27 cellular contexts compared by ENCODE assay signal in the genomic region with DNA sequence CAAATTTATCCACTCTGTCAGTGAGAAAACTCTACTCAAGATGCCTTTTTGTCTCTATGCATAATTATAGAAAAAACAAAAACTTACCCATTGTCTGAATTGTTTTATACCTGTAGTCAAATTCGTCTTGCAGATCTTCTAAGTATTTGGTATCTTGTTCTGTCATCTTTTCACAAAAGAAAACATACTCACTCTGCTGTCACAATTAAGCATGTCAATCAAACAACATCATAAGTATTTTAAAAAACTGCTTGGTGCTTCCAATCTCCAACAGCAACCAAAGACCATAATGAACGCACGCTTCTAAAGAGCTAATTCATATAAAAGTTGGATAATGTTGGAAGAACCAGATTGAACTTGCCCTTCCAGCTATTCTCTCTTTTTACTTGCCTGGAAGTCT. TPM values are rescaled to one million over a fixed set of nuclear protein-coding genes. Genes with fewer than 3 reads are reported as not detected.
DNase-seq lines count a peak whose midpoint lies in the region; ATAC-seq and TF ChIP-seq lines count a peak whose summit lies in the region.
"Had no signal": no experiment of that assay in that cellular context is flagged by ENCODE, and none has a peak within 500 bp of the region (broad histone marks: within the 10 kb centered on the region; RNA-seq: fewer than 3 reads in every experiment).

No MANE protein-coding gene starts in this region.

- no peaks in the 10 kb centered on the region for H3K36me3 ChIP-seq in KOPT-K1 (ENCODE audit: insufficient read depth, low read length)
- H3K36me3 ChIP-seq: breast epithelium, ovary, Peyer's patch, right atrium auricular region, transverse colon had no signal

- H3K4me3 Mint-ChIP-seq in activated T-cell treated with anti-CD3 and anti-CD28 coated beads, Interleukin-2, amount 50 U/mL, for 72 hours, result peak overlapping the region in 1 of 2 donors; percentile 43
- no peak overlapping the region for H3K4me3 Mint-ChIP-seq in activated T-cell treated with anti-CD3 and anti-CD28 coated beads, Interleukin-2, amount 50 U/mL, for 4 hours
- peak overlapping the region; percentile 76 for H3K4me3 Mint-ChIP-seq in activated T-helper 2 cell treated with anti-CD3 and anti-CD28 coated beads, Interferon-gamma antibody, Interleukin-2, Interleukin-4, amounts not matched to agents 10 μg/mL and 5 μg/mL and 100 μg/mL, durations not matched to agents 14 hours and 24 hours and 36 hours (ENCODE audit: low read depth)
- no peak overlapping the region for H3K4me3 Mint-ChIP-seq in natural killer cell
- H3K4me3 Mint-ChIP-seq in glutamatergic neuron (ENCODE audit: unreplicated experiment), result no peak overlapping the region
- H3K4me3 Mint-ChIP-seq: B cell, naive B cell had no signal

- intact Hi-C loops in activated T-helper 2 cell treated with anti-CD3 and anti-CD28 coated beads, Interferon-gamma antibody, Interleukin-2, Interleukin-4, amounts not matched to agents 10 μg/mL and 5 μg/mL and 100 μg/mL, durations not matched to agents 14 hours and 24 hours and 36 hours (cut with micrococcal nuclease), result loop anchor here (5.0 kb wide), 1 partner anchor 608 kb away; the partner anchor contains the start of gene NABP1
- intact Hi-C loops in natural killer cell (cut with micrococcal nuclease), result no loop called here

- no peaks in the 10 kb centered on the region for H3K9me3 ChIP-seq in KOPT-K1 (ENCODE audit: insufficient read depth, low read length, poor library complexity, severe bottlenecking)
- H3K9me3 ChIP-seq: breast epithelium, Caco-2, ovary, Peyer's patch, right atrium auricular region, transverse colon had no signal

- ATAC-seq in activated T-cell treated with anti-CD3 and anti-CD28 coated beads, Interleukin-2, amount 50 U/mL, for 72 hours (replicated peaks in 1 of 2), result no peak
- ATAC-seq in activated T-cell treated with anti-CD3 and anti-CD28 coated beads, Interleukin-2, amount 50 U/mL, for 4 hours, result no peak
- no peak for ATAC-seq in natural killer cell
- ATAC-seq: activated CD4-positive, CD25-positive, alpha-beta regulatory T cell treated with anti-CD3 and anti-CD28 coated beads, Interleukin-2, amount 50 U/mL, for 24 hours; left ventricle myocardium superior had no signal

- H3K36me3 Mint-ChIP-seq in activated T-cell treated with anti-CD3 and anti-CD28 coated beads, Interleukin-2, amount 50 U/mL, for 72 hours (ENCODE audit: insufficient read depth in 2 of 2), result peaks cover 5 to 16% of the 10 kb centered on the region in 2 donors
- H3K36me3 Mint-ChIP-seq in activated T-cell treated with anti-CD3 and anti-CD28 coated beads, Interleukin-2, amount 50 U/mL, for 4 hours (ENCODE audit: insufficient read depth), result peaks cover 42% of the 10 kb centered on the region
- peaks cover 78% of the 10 kb centered on the region for H3K36me3 Mint-ChIP-seq in activated T-helper 2 cell treated with anti-CD3 and anti-CD28 coated beads, Interferon-gamma antibody, Interleukin-2, Interleukin-4, amounts not matched to agents 10 μg/mL and 5 μg/mL and 100 μg/mL, durations not matched to agents 14 hours and 24 hours and 36 hours (ENCODE audit: low read depth)
- H3K36me3 Mint-ChIP-seq in natural killer cell (peaks cover 33% of the 10 kb centered on the region), glutamatergic neuron (ENCODE audit: unreplicated experiment) (no peaks in the 10 kb centered on the region)

- peaks cover 66% of the 10 kb centered on the region for H3K4me1 Mint-ChIP-seq in activated T-cell treated with anti-CD3 and anti-CD28 coated beads, Interleukin-2, amount 50 U/mL, for 72 hours (ENCODE audit: low read depth)
- peaks cover 59% of the 10 kb centered on the region for H3K4me1 Mint-ChIP-seq in activated T-cell treated with anti-CD3 and anti-CD28 coated beads, Interleukin-2, amount 50 U/mL, for 4 hours (ENCODE audit: low read depth)
- H3K4me1 Mint-ChIP-seq in activated T-helper 2 cell treated with anti-CD3 and anti-CD28 coated beads, Interferon-gamma antibody, Interleukin-2, Interleukin-4, amounts not matched to agents 10 μg/mL and 5 μg/mL and 100 μg/mL, durations not matched to agents 14 hours and 24 hours and 36 hours (ENCODE audit: low read depth), result peaks cover 64% of the 10 kb centered on the region
- H3K4me1 Mint-ChIP-seq in natural killer cell, result peaks cover 58 to 61% of the 10 kb centered on the region in 2 donors
- no peaks in the 10 kb centered on the region for H3K4me1 Mint-ChIP-seq in glutamatergic neuron (ENCODE audit: low read depth, unreplicated experiment)
- H3K4me1 Mint-ChIP-seq: naive B cell had no signal

- peak overlapping the region; percentile 45 for H3K27ac ChIP-seq in KOPT-K1 (ENCODE audit: low read depth, low read length, poor library complexity, severe bottlenecking)
- H3K27ac ChIP-seq: breast epithelium, ovary, Peyer's patch, right atrium auricular region, transverse colon had no signal

- peak overlapping the region; percentile 82 for H3K27ac Mint-ChIP-seq in activated T-cell treated with anti-CD3 and anti-CD28 coated beads, Interleukin-2, amount 50 U/mL, for 72 hours
- H3K27ac Mint-ChIP-seq in activated T-helper 2 cell treated with anti-CD3 and anti-CD28 coated beads, Interferon-gamma antibody, Interleukin-2, Interleukin-4, amounts not matched to agents 10 μg/mL and 5 μg/mL and 100 μg/mL, durations not matched to agents 14 hours and 24 hours and 36 hours, result peak overlapping the region; percentile 85
- peak overlapping the region; percentile 91 to 94 for H3K27ac Mint-ChIP-seq in natural killer cell
- H3K27ac Mint-ChIP-seq in glutamatergic neuron (ENCODE audit: unreplicated experiment), result no peak overlapping the region
- H3K27ac Mint-ChIP-seq: B cell, naive B cell had no signal

- no peak for DNase-seq in activated T-cell treated with anti-CD3 and anti-CD28 coated beads, Interleukin-2, amount 50 U/mL, for 72 hours
- no peak for DNase-seq in activated T-cell treated with anti-CD3 and anti-CD28 coated beads, Interleukin-2, amount 50 U/mL, for 4 hours
- no peak for DNase-seq in activated T-helper 2 cell treated with anti-CD3 and anti-CD28 coated beads, Interferon-gamma antibody, Interleukin-2, Interleukin-4, amounts not matched to agents 10 μg/mL and 5 μg/mL and 100 μg/mL, durations not matched to agents 14 hours and 24 hours and 36 hours (ENCODE audit: low spot score)
- DNase-seq in natural killer cell, result no peak
- DNase-seq in GOT3 (lab: John Stamatoyannopoulos, UW), result no peak
- DNase-seq in NCI-H2107 treated with DMSO at 0.1 percent for 48 hours (lab: John Stamatoyannopoulos, UW; ENCODE audit: unreplicated experiment), result no peak
- no peak for DNase-seq in glutamatergic neuron
- DNase-seq: activated effector memory CD4-positive, alpha-beta T cell treated with anti-CD3 and anti-CD28 coated beads, Interleukin-2, amount 50 U/mL, for 16 hours; Caco-2; effector CD4-positive, alpha-beta T cell; HCEC 1CT; left ventricle myocardium superior; naive B cell; NCI-H1105; NCI-H1930; NCI-H2227 treated with DMSO at 0.1 percent for 48 hours; NCI-H526 treated with DMSO at 0.1 percent for 48 hours; ovary; Peyer's patch; SIG-M5; stimulated activated CD4-positive, alpha-beta T cell treated with anti-CD3 and anti-CD28 coated beads, Interleukin-1b, Interleukin-23, amount 100 ng/mL, for 48 hours; transverse colon had no signal

- no peaks in the 10 kb centered on the region for H3K27me3 Mint-ChIP-seq in activated T-cell treated with anti-CD3 and anti-CD28 coated beads, Interleukin-2, amount 50 U/mL, for 72 hours (ENCODE audit: low read depth)
- no peaks in the 10 kb centered on the region for H3K27me3 Mint-ChIP-seq in activated T-cell treated with anti-CD3 and anti-CD28 coated beads, Interleukin-2, amount 50 U/mL, for 4 hours (ENCODE audit: low read depth)
- no peaks in the 10 kb centered on the region for H3K27me3 Mint-ChIP-seq in activated T-helper 2 cell treated with anti-CD3 and anti-CD28 coated beads, Interferon-gamma antibody, Interleukin-2, Interleukin-4, amounts not matched to agents 10 μg/mL and 5 μg/mL and 100 μg/mL, durations not matched to agents 14 hours and 24 hours and 36 hours (ENCODE audit: low read depth)
- H3K27me3 Mint-ChIP-seq in natural killer cell (ENCODE audit: low read depth in 2 of 2) (no peaks in the 10 kb centered on the region), glutamatergic neuron (ENCODE audit: unreplicated experiment) (no peaks in the 10 kb centered on the region)
- H3K27me3 Mint-ChIP-seq: naive B cell had no signal

- H3K9me3 Mint-ChIP-seq in activated T-cell treated with anti-CD3 and anti-CD28 coated beads, Interleukin-2, amount 50 U/mL, for 72 hours, result no peaks in the 10 kb centered on the region
- no peaks in the 10 kb centered on the region for H3K9me3 Mint-ChIP-seq in activated T-cell treated with anti-CD3 and anti-CD28 coated beads, Interleukin-2, amount 50 U/mL, for 4 hours
- H3K9me3 Mint-ChIP-seq in activated T-helper 2 cell treated with anti-CD3 and anti-CD28 coated beads, Interferon-gamma antibody, Interleukin-2, Interleukin-4, amounts not matched to agents 10 μg/mL and 5 μg/mL and 100 μg/mL, durations not matched to agents 14 hours and 24 hours and 36 hours, result no peaks in the 10 kb centered on the region
- H3K9me3 Mint-ChIP-seq in natural killer cell (no peaks in the 10 kb centered on the region), glutamatergic neuron (ENCODE audit: unreplicated experiment) (no peaks in the 10 kb centered on the region)
- H3K9me3 Mint-ChIP-seq: naive B cell had no signal

- TF ChIP-seq CTCF in natural killer cell (IDR thresholded peaks at IDR 0.05) (no peak), glutamatergic neuron (IDR thresholded peaks at IDR 0.05; ENCODE audit: partially characterized antibody, unreplicated experiment) (no peak)

RNA-seq across cellular contexts. Expression of gene STAT1, which starts 55.6 kb away (rescaled TPM):
- total RNA-seq in activated T-cell treated with anti-CD3 and anti-CD28 coated beads, Interleukin-2, amount 50 U/mL, for 72 hours, result 100 to 1,000 TPM; 441 to 563 TPM
- total RNA-seq in activated T-cell treated with anti-CD3 and anti-CD28 coated beads, Interleukin-2, amount 50 U/mL, for 4 hours, result 100 to 1,000 TPM; 222 to 278 (median 268) TPM
- total RNA-seq in activated T-helper 2 cell treated with anti-CD3 and anti-CD28 coated beads, Interferon-gamma antibody, Interleukin-2, Interleukin-4, amounts not matched to agents 10 μg/mL and 5 μg/mL and 100 μg/mL, durations not matched to agents 14 hours and 24 hours and 36 hours, result 135 and 139 TPM in 2 replicates
- 10 to 100 TPM; 49.1 to 91.6 (median 86.2) TPM for total RNA-seq in natural killer cell
- total RNA-seq in glutamatergic neuron (ENCODE audit: unreplicated experiment), result 12.4 TPM
